Comparison of ENCODE assay signal across 1 cellular context in genomic region chr2:227884511-227884947, GRCh38.
TF ChIP-seq lines count a peak whose summit lies in the region.

No MANE protein-coding gene starts in this region.

TF ChIP-seq in K562, 482 proteins besides CTCF, POLR2A, EP300 and RAD21 (continued from another document):
- TF ChIP-seq TSHZ1 (CRISPR knock-in tag; IDR thresholded peaks at IDR 0.05) (no peak), SMC3 (conservative IDR thresholded peaks at IDR 0.05; ENCODE audit: insufficient read depth, low read depth, low read length) (peak; percentile 67), CTCFL (IDR thresholded peaks at IDR 0.05; ENCODE audit: borderline replicate concordance, insufficient read depth, low read depth, low read length, poor library complexity, severe bottlenecking) (peak; percentile 67), SPI1 (IDR thresholded peaks at IDR 0.05; ENCODE audit: borderline replicate concordance, low read depth, low read length) (0 out of 2 replicates have a peak, but pooled peaks have one; percentile 1), ETV5 (CRISPR knock-in tag; IDR thresholded peaks at IDR 0.05; ENCODE audit: low read depth) (no peak), TEAD2 (tag; IDR thresholded peaks at IDR 0.05) (no peak)
TF ChIP-seq in K562: peak in this region for 3.
